Comparison of ENCODE assay signal across 29 cellular contexts in the genomic region with DNA sequence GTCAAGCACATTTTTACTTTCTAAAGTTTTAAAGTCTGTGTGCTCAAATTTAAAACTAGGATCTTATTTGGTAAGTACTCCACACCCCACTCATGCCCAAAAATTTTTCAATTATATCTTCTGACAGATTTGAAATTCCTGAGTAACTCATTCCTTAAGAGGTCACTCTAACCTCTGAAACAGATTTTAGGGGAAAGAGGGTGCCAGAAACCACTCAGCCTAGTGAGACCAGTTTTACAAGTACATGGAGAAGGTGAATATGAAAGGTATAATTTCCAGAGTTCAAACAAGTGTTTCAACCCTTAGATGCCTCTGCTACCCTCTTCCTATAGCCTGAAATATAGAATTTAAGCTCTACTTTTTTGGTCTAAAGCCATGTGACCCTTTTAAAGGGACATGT.
DNase-seq lines count a peak whose midpoint lies in the region; ATAC-seq and TF ChIP-seq lines count a peak whose summit lies in the region.
"Had no signal": no experiment of that assay in that cellular context is flagged by ENCODE, and none has a peak within 500 bp of the region (broad histone marks: within the 10 kb centered on the region; RNA-seq: fewer than 3 reads in every experiment).

No MANE protein-coding gene starts in this region.

- H4K20me1 ChIP-seq in SK-N-SH (ENCODE audit: insufficient read depth), result no peaks in the 10 kb centered on the region

- H3K4me1 ChIP-seq in SK-N-SH (ENCODE audit: control insufficient read depth in 1 of 2, insufficient read depth in 2 of 2, low read depth in 1 of 2, low read length in 1 of 2), result no peaks in the 10 kb centered on the region
- H3K4me1 ChIP-seq: body of pancreas, right lobe of liver, testis had no signal

- TF ChIP-seq POLR2A in lower leg skin (IDR thresholded peaks at IDR 0.05), result no peak

- no peaks in the 10 kb centered on the region for H3K27me3 Mint-ChIP-seq in mesothelial cell of epicardium (ENCODE audit: low read depth)

- TF ChIP-seq CTCF in SK-N-SH (IDR thresholded peaks at IDR 0.05) (no peak; the same call in 1 of the 2 replicates), epithelial cell of esophagus (IDR thresholded peaks at IDR 0.05; ENCODE audit: insufficient read depth, low read depth, low read length, missing control alignments) (no peak), mesothelial cell of epicardium (IDR thresholded peaks at IDR 0.05; ENCODE audit: unreplicated experiment) (no peak), lower leg skin (IDR thresholded peaks at IDR 0.05) (no peak)

- H3K4me3 Mint-ChIP-seq in mesothelial cell of epicardium, result no peak overlapping the region
- H3K4me3 Mint-ChIP-seq: activated CD4-positive, alpha-beta memory T cell treated with anti-CD3 and anti-CD28 coated beads, Interleukin-2, amount 10 ng/mL, durations not matched to agents 7 days and 5 days; activated naive CD4-positive, alpha-beta T cell treated with anti-CD3 and anti-CD28 coated beads for 36 hours; activated T-helper 1 cell treated with anti-CD3 and anti-CD28 coated beads, Interleukin-12 subunit alpha, Interleukin-12 subunit beta, Interleukin-2, Interleukin-4 antibody, amounts not matched to agents 30 ng/mL and 10 ng/mL and 1 ng/mL, durations not matched to agents 14 hours and 24 hours and 36 hours; naive thymus-derived CD4-positive, alpha-beta T cell had no signal

- no peak overlapping the region for H3K9ac ChIP-seq in SK-N-SH

- no peak for TF ChIP-seq RAD21 in SK-N-SH (IDR thresholded peaks at IDR 0.05; ENCODE audit: low read length)

- ATAC-seq in SK-N-SH treated with all-trans-retinoic acid at 6 μM for 48 hours, result no peak
- no peak for ATAC-seq in GM21423 (IDR thresholded peaks at IDR 0.05; ENCODE audit: unreplicated experiment)
- ATAC-seq in HG03520 (IDR thresholded peaks at IDR 0.05; ENCODE audit: unreplicated experiment), result no peak
- ATAC-seq: body of pancreas; left colon; naive thymus-derived CD4-positive, alpha-beta T cell; right lobe of liver; stimulated activated naive CD8-positive, alpha-beta T cell treated with anti-CD3 and anti-CD28 coated beads, Interleukin-15, Interleukin-2, amounts not matched to agents 100 U/mL and 50 U/mL, for 24 hours had no signal

- peak overlapping the region; percentile 38 for H3K4me2 ChIP-seq in SK-N-SH

- peak overlapping the region in 1 of 2 experiments; percentile 18; a peak in 1 of 4 replicates for H3K4me3 ChIP-seq in SK-N-SH (ENCODE audit: low read depth in 2 of 2, low read length in 1 of 2)
- H3K4me3 ChIP-seq in epithelial cell of esophagus (ENCODE audit: low read length), result no peak overlapping the region
- no peak overlapping the region for H3K4me3 ChIP-seq in lower leg skin (ENCODE audit: low read depth, poor library complexity, severe bottlenecking)
- H3K4me3 ChIP-seq: body of pancreas, prostate gland, right lobe of liver, spleen, testis had no signal

- DNase-seq in SK-N-SH (no peak), epithelial cell of esophagus (ENCODE audit: low read depth) (peak; percentile 30), mesothelial cell of epicardium (ENCODE audit: low spot score in 2 of 2, unreplicated experiment in 2 of 2) (no peak), lower leg skin (ENCODE audit: low spot score in 2 of 2) (no peak), T-helper 1 cell (no peak)
- DNase-seq: 8988T; activated CD4-positive, alpha-beta memory T cell treated with anti-CD3 and anti-CD28 coated beads, Interleukin-2, amount 10 ng/mL, durations not matched to agents 7 days and 5 days; activated CD8-positive, alpha-beta memory T cell treated with anti-CD3 and anti-CD28 coated beads, Interleukin-2, amount 50 U/mL, for 48 hours; activated naive CD4-positive, alpha-beta T cell treated with anti-CD3 and anti-CD28 coated beads for 36 hours; body of pancreas; cerebellar nuclear complex; KBM-7; left colon; naive thymus-derived CD4-positive, alpha-beta T cell; NCI-H1105; NCI-H187 treated with DMSO at 0.1 percent for 48 hours; NCI-H2171; NCI-H82; right lobe of liver; spleen; stimulated activated CD4-positive, alpha-beta T cell treated with anti-CD3 and anti-CD28 coated beads, Interleukin-2, amount 100 ng/mL, for 24 hours; stimulated activated naive CD8-positive, alpha-beta T cell treated with anti-CD3 and anti-CD28 coated beads, Interleukin-15, Interleukin-2, amounts not matched to agents 100 U/mL and 50 U/mL, for 24 hours; T-helper 2 cell; testis had no signal

- H3K27ac Mint-ChIP-seq in mesothelial cell of epicardium, result peak overlapping the region; percentile 3
- H3K27ac Mint-ChIP-seq: activated CD4-positive, alpha-beta memory T cell treated with anti-CD3 and anti-CD28 coated beads, Interleukin-2, amount 10 ng/mL, durations not matched to agents 7 days and 5 days; activated naive CD4-positive, alpha-beta T cell treated with anti-CD3 and anti-CD28 coated beads for 36 hours; activated T-helper 1 cell treated with anti-CD3 and anti-CD28 coated beads, Interleukin-12 subunit alpha, Interleukin-12 subunit beta, Interleukin-2, Interleukin-4 antibody, amounts not matched to agents 30 ng/mL and 10 ng/mL and 1 ng/mL, durations not matched to agents 14 hours and 24 hours and 36 hours; naive thymus-derived CD4-positive, alpha-beta T cell had no signal

- peak overlapping the region; percentile 12; the same call in 1 of the 2 replicates for H2AFZ ChIP-seq in SK-N-SH (ENCODE audit: low read depth)

- no peaks in the 10 kb centered on the region for H3K9me3 ChIP-seq in SK-N-SH
- H3K9me3 ChIP-seq: body of pancreas, prostate gland, right lobe of liver, spleen, testis had no signal

- no peak for TF ChIP-seq EP300 in SK-N-SH (IDR thresholded peaks at IDR 0.05; ENCODE audit: borderline replicate concordance in 1 of 2, low read depth in 1 of 2, low read length in 1 of 2)

- intact Hi-C loops in lower leg skin (cut with DNase I; ENCODE audit: low total_unique reads), result no loop called here

- CTCF ChIA-PET in SK-N-SH (lab: Yijun Ruan, JAX), result interaction anchor here (1.1 to 1.8 kb wide), 2 partner anchors 22 to 892 kb away, joined by 3 to 4 read pairs; no protein-coding TSS in a partner anchor

- H3K36me3 ChIP-seq in SK-N-SH (replicated peaks in 1 of 2; ENCODE audit: control insufficient read depth in 1 of 2, insufficient read depth in 2 of 2, low read length in 1 of 2), result no peaks in the 10 kb centered on the region
- H3K36me3 ChIP-seq: prostate gland, right lobe of liver, spleen had no signal

- peaks cover 48% of the 10 kb centered on the region for H3K27me3 ChIP-seq in SK-N-SH (ENCODE audit: insufficient read depth)
- H3K27me3 ChIP-seq: body of pancreas, right lobe of liver, testis had no signal

- H3K9me3 Mint-ChIP-seq in mesothelial cell of epicardium, result peaks cover 2% of the 10 kb centered on the region
- H3K9me3 Mint-ChIP-seq: activated CD4-positive, alpha-beta memory T cell treated with anti-CD3 and anti-CD28 coated beads, Interleukin-2, amount 10 ng/mL, durations not matched to agents 7 days and 5 days; activated naive CD4-positive, alpha-beta T cell treated with anti-CD3 and anti-CD28 coated beads for 36 hours; activated T-helper 1 cell treated with anti-CD3 and anti-CD28 coated beads, Interleukin-12 subunit alpha, Interleukin-12 subunit beta, Interleukin-2, Interleukin-4 antibody, amounts not matched to agents 30 ng/mL and 10 ng/mL and 1 ng/mL, durations not matched to agents 14 hours and 24 hours and 36 hours; naive thymus-derived CD4-positive, alpha-beta T cell had no signal

- H3K27ac ChIP-seq in SK-N-SH (ENCODE audit: low read depth in 2 of 2, low read length in 1 of 2), result no peak overlapping the region
- H3K27ac ChIP-seq: body of pancreas, right lobe of liver, spleen, testis had no signal

- no peaks in the 10 kb centered on the region for H3K9me2 ChIP-seq in SK-N-SH

- H3K4me1 Mint-ChIP-seq in mesothelial cell of epicardium, result peaks cover 44% of the 10 kb centered on the region
- H3K4me1 Mint-ChIP-seq: activated CD4-positive, alpha-beta memory T cell treated with anti-CD3 and anti-CD28 coated beads, Interleukin-2, amount 10 ng/mL, durations not matched to agents 7 days and 5 days; naive thymus-derived CD4-positive, alpha-beta T cell had no signal

- H3K36me3 Mint-ChIP-seq in mesothelial cell of epicardium, result no peaks in the 10 kb centered on the region
- H3K36me3 Mint-ChIP-seq: naive thymus-derived CD4-positive, alpha-beta T cell had no signal

- POLR2A ChIA-PET in SK-N-SH (lab: Yijun Ruan, JAX), result no interaction called here

- no peaks in the 10 kb centered on the region for H3K79me2 ChIP-seq in SK-N-SH (ENCODE audit: insufficient read depth)

- no peaks in the 10 kb centered on the region for H3F3A ChIP-seq in SK-N-SH (replicated peaks; ENCODE audit: insufficient read depth)

TF ChIP-seq in SK-N-SH, 30 proteins besides CTCF, POLR2A, EP300 and RAD21:
- no peak for TF ChIP-seq GABPA (IDR thresholded peaks at IDR 0.05; ENCODE audit: low read depth)
- no peak for TF ChIP-seq NFIC (IDR thresholded peaks at IDR 0.05; ENCODE audit: borderline replicate concordance)
- no peak for TF ChIP-seq POLR2AphosphoS5 (IDR thresholded peaks at IDR 0.05; ENCODE audit: low read depth, low read length)
- no peak for TF ChIP-seq EZH2phosphoT487 (IDR thresholded peaks at IDR 0.05; ENCODE audit: borderline replicate concordance, low read depth)

TF ChIP-seq in SK-N-SH treated with all-trans-retinoic acid at 6 μM for 48 hours, 23 proteins besides CTCF, POLR2A, EP300 and RAD21 (continues in another document):
- no peak for TF ChIP-seq OSR1 (CRISPR knock-in tag; IDR thresholded peaks at IDR 0.05)
- no peak for TF ChIP-seq ZNF8 (CRISPR knock-in tag; IDR thresholded peaks at IDR 0.05)
- no peak for TF ChIP-seq ZNF70 (CRISPR knock-in tag; IDR thresholded peaks at IDR 0.05)
- TF ChIP-seq GLIS3 (CRISPR knock-in tag; IDR thresholded peaks at IDR 0.05), result no peak
- TF ChIP-seq ZFP30 (CRISPR knock-in tag; IDR thresholded peaks at IDR 0.05), result no peak
- no peak for TF ChIP-seq BACH2 (CRISPR knock-in tag; IDR thresholded peaks at IDR 0.05; ENCODE audit: borderline replicate concordance)
- no peak for TF ChIP-seq ZC3H10 (CRISPR knock-in tag; IDR thresholded peaks at IDR 0.05)
- no peak for TF ChIP-seq CSDC2 (CRISPR knock-in tag; IDR thresholded peaks at IDR 0.05)
- TF ChIP-seq, protein P1, sequence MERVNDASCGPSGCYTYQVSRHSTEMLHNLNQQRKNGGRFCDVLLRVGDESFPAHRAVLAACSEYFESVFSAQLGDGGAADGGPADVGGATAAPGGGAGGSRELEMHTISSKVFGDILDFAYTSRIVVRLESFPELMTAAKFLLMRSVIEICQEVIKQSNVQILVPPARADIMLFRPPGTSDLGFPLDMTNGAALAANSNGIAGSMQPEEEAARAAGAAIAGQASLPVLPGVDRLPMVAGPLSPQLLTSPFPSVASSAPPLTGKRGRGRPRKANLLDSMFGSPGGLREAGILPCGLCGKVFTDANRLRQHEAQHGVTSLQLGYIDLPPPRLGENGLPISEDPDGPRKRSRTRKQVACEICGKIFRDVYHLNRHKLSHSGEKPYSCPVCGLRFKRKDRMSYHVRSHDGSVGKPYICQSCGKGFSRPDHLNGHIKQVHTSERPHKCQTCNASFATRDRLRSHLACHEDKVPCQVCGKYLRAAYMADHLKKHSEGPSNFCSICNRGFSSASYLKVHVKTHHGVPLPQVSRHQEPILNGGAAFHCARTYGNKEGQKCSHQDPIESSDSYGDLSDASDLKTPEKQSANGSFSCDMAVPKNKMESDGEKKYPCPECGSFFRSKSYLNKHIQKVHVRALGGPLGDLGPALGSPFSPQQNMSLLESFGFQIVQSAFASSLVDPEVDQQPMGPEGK (CRISPR knock-in tag; IDR thresholded peaks at IDR 0.05; ENCODE audit: borderline replicate concordance), result no peak
